ENCODE assay signal across 24 cellular contexts in genomic region chr14:100524233-100524932, GRCh38.
DNase-seq lines count a peak whose midpoint lies in the region; ATAC-seq and TF ChIP-seq lines count a peak whose summit lies in the region.
"Had no signal": no experiment of that assay in that cellular context is flagged by ENCODE, and none has a peak within 500 bp of the region (broad histone marks: within the 10 kb centered on the region; RNA-seq: fewer than 3 reads in every experiment).

No MANE protein-coding gene starts in this region.

- H3K27ac ChIP-seq in Peyer's patch: no peak overlapping the region
- no peak overlapping the region for H3K27ac ChIP-seq in psoas muscle
- H3K27ac ChIP-seq: BLaER1 treated with 17β-estradiol and CSF1 and Interleukin-3, amounts not matched to agents 10 nM and 100 nM; lower lobe of right lung; RWPE1; suprapubic skin had no signal

- intact Hi-C loops in activated CD4-positive, alpha-beta T cell treated with anti-CD3 and anti-CD28 coated beads, Interleukin-2, amount 10 ng/mL, durations not matched to agents 24 days and 14 days (cut with micrococcal nuclease): no loop called here
- intact Hi-C loops in left colon (cut with DNase I, micrococcal nuclease): no loop called here
- intact Hi-C loops in psoas muscle (cut with DNase I): no loop called here

- H3K4me1 ChIP-seq in Peyer's patch: no peaks in the 10 kb centered on the region
- H3K4me1 ChIP-seq in psoas muscle: no peaks in the 10 kb centered on the region
- H3K4me1 ChIP-seq: HAP-1, lower lobe of right lung, suprapubic skin had no signal

- H3K4me1 Mint-ChIP-seq in activated CD4-positive, alpha-beta T cell treated with anti-CD3 and anti-CD28 coated beads, Interleukin-2, amount 10 ng/mL, durations not matched to agents 24 days and 14 days: no peaks in the 10 kb centered on the region
- H3K4me1 Mint-ChIP-seq: activated naive CD8-positive, alpha-beta T cell treated with anti-CD3 and anti-CD28 coated beads, Interleukin-2, amount 50 U/mL, for 24 hours; activated T-helper 17 cell treated with anti-CD3 and anti-CD28 coated beads, Interleukin-2, amount 50 U/mL, for 72 hours; immature natural killer cell had no signal

- H3K9me3 ChIP-seq in Peyer's patch (no peaks in the 10 kb centered on the region), psoas muscle (no peaks in the 10 kb centered on the region)
- H3K9me3 ChIP-seq: HAP-1, lower lobe of right lung, SK-N-SH, suprapubic skin had no signal

- H3K27ac Mint-ChIP-seq in activated CD4-positive, alpha-beta T cell treated with anti-CD3 and anti-CD28 coated beads, Interleukin-2, amount 10 ng/mL, durations not matched to agents 24 days and 14 days: no peak overlapping the region
- H3K27ac Mint-ChIP-seq: activated naive CD8-positive, alpha-beta T cell treated with anti-CD3 and anti-CD28 coated beads, Interleukin-2, amount 50 U/mL, for 24 hours; activated T-helper 17 cell treated with anti-CD3 and anti-CD28 coated beads, Interleukin-2, amount 50 U/mL, for 72 hours; brain; immature natural killer cell had no signal

- no peak overlapping the region for H3K4me3 Mint-ChIP-seq in activated CD4-positive, alpha-beta T cell treated with anti-CD3 and anti-CD28 coated beads, Interleukin-2, amount 10 ng/mL, durations not matched to agents 24 days and 14 days
- H3K4me3 Mint-ChIP-seq: activated naive CD8-positive, alpha-beta T cell treated with anti-CD3 and anti-CD28 coated beads, Interleukin-2, amount 50 U/mL, for 24 hours; activated T-helper 17 cell treated with anti-CD3 and anti-CD28 coated beads, Interleukin-2, amount 50 U/mL, for 72 hours; brain; immature natural killer cell had no signal

- TF ChIP-seq CTCF in Peyer's patch (IDR thresholded peaks at IDR 0.05) (no peak), psoas muscle (IDR thresholded peaks at IDR 0.05) (no peak)

- H3K4me3 ChIP-seq in Peyer's patch (no peak overlapping the region), psoas muscle (no peak overlapping the region)
- H3K4me3 ChIP-seq: BLaER1 treated with 17β-estradiol and CSF1 and Interleukin-3, amounts not matched to agents 10 nM and 100 nM; HAP-1; lower lobe of right lung; suprapubic skin had no signal

- peak; percentile 46 for DNase-seq in activated CD4-positive, alpha-beta T cell treated with anti-CD3 and anti-CD28 coated beads, Interleukin-2, amount 10 ng/mL, durations not matched to agents 24 days and 14 days
- DNase-seq in activated CD4-positive, alpha-beta T cell treated with anti-CD3 and anti-CD28 coated beads, Interleukin-2, amount 50 U/mL, for 48 hours: no peak
- peak; percentile 6 for DNase-seq in Daoy (ENCODE audit: low read depth)
- DNase-seq in Peyer's patch: peak in 2 of 3 donors; percentile 6 to 21
- no peak for DNase-seq in left colon
- no peak for DNase-seq in psoas muscle
- no peak for DNase-seq in C1 segment of cervical spinal cord (lab: John Stamatoyannopoulos, UW)
- DNase-seq: activated CD4-positive, CD25-positive, alpha-beta regulatory T cell; Calu3; GDM1; Karpas-422; lower lobe of right lung; NCI-H2029; retina; SK-N-SH had no signal

- H3K9me3 Mint-ChIP-seq in activated CD4-positive, alpha-beta T cell treated with anti-CD3 and anti-CD28 coated beads, Interleukin-2, amount 10 ng/mL, durations not matched to agents 24 days and 14 days: no peaks in the 10 kb centered on the region
- H3K9me3 Mint-ChIP-seq: activated naive CD8-positive, alpha-beta T cell treated with anti-CD3 and anti-CD28 coated beads, Interleukin-2, amount 50 U/mL, for 24 hours; activated T-helper 17 cell treated with anti-CD3 and anti-CD28 coated beads, Interleukin-2, amount 50 U/mL, for 72 hours; brain; immature natural killer cell had no signal

- H3K27me3 ChIP-seq in Peyer's patch (no peaks in the 10 kb centered on the region), psoas muscle (ENCODE audit: insufficient read depth in 3 of 3, low read length in 2 of 3) (no peaks in the 10 kb centered on the region)
- H3K27me3 ChIP-seq: BLaER1 treated with 17β-estradiol and CSF1 and Interleukin-3, amounts not matched to agents 10 nM and 100 nM; suprapubic skin had no signal

- H3K36me3 Mint-ChIP-seq in activated CD4-positive, alpha-beta T cell treated with anti-CD3 and anti-CD28 coated beads, Interleukin-2, amount 10 ng/mL, durations not matched to agents 24 days and 14 days (ENCODE audit: low read depth): no peaks in the 10 kb centered on the region
- H3K36me3 Mint-ChIP-seq: brain, immature natural killer cell had no signal

- 80 to 84% (median 83%) methylated on average over 12 of the region's 12 CpGs for WGBS in psoas muscle, 3 donors

- ATAC-seq in left colon (peak; percentile 19), psoas muscle (no peak), GM18505 (IDR thresholded peaks at IDR 0.05; ENCODE audit: unreplicated experiment) (no peak)
- ATAC-seq: activated naive CD8-positive, alpha-beta T cell treated with anti-CD3 and anti-CD28 coated beads, Interleukin-2, amount 50 U/mL, for 24 hours; lower lobe of right lung had no signal

- H3K36me3 ChIP-seq in Peyer's patch: peaks cover 0 to 15% (median 0%) of the 10 kb centered on the region in 3 donors
- H3K36me3 ChIP-seq in psoas muscle (ENCODE audit: insufficient read depth in 1 of 2, low read depth in 1 of 2): peaks cover 4 to 10% of the 10 kb centered on the region in 2 donors
- H3K36me3 ChIP-seq: HAP-1 had no signal

- TF ChIP-seq POLR2A in Peyer's patch (IDR thresholded peaks at IDR 0.05): no peak
- no peak for TF ChIP-seq POLR2A in GM18505 (IDR thresholded peaks at IDR 0.05; ENCODE audit: borderline replicate concordance, extremely low read depth, insufficient read depth, insufficient read length)

- H3K27me3 Mint-ChIP-seq in activated CD4-positive, alpha-beta T cell treated with anti-CD3 and anti-CD28 coated beads, Interleukin-2, amount 10 ng/mL, durations not matched to agents 24 days and 14 days: peaks cover 7% of the 10 kb centered on the region
- H3K27me3 Mint-ChIP-seq: activated naive CD8-positive, alpha-beta T cell treated with anti-CD3 and anti-CD28 coated beads, Interleukin-2, amount 50 U/mL, for 24 hours; activated T-helper 17 cell treated with anti-CD3 and anti-CD28 coated beads, Interleukin-2, amount 50 U/mL, for 72 hours; brain had no signal

Comparison
In these comparisons a context has a peak if more than half of its experiments do, and no peak if none do; other contexts are left out.
1. DNase-seq: peak in activated CD4-positive, alpha-beta T cell treated with anti-CD3 and anti-CD28 coated beads, Interleukin-2, amount 10 ng/mL, durations not matched to agents 24 days and 14 days (single experiment), Daoy (single experiment) and Peyer's patch (2 of 3); none in activated CD4-positive, alpha-beta T cell treated with anti-CD3 and anti-CD28 coated beads, Interleukin-2, amount 50 U/mL, for 48 hours (0 of 2), left colon (0 of 2), psoas muscle (0 of 2) and C1 segment of cervical spinal cord (0 of 14).